Comparison of ENCODE assay signal across 10 cellular contexts in genomic region chr9:20835364-20836286, GRCh38.
A peak's percentile ranks its signal among the peaks of the same experiment; 100 is the strongest.
DNase-seq lines count a peak whose midpoint lies in the region; ATAC-seq and TF ChIP-seq lines count a peak whose summit lies in the region.
"Had no signal": no experiment of that assay in that cellular context is flagged by ENCODE, and none has a peak within 500 bp of the region (broad histone marks: within the 10 kb centered on the region; RNA-seq: fewer than 3 reads in every experiment).

No MANE protein-coding gene starts in this region.

- DNase-seq in RPMI7951 (ENCODE audit: low read depth) (peak; percentile 77), fibroblast of villous mesenchyme (ENCODE audit: low read depth) (peak; percentile 52), gastrocnemius medialis (no peak), OCI-M2 (lab: John Stamatoyannopoulos, UW; ENCODE audit: unreplicated experiment) (no peak), endothelial cell (ENCODE audit: low spot score) (no peak), GM13977 (ENCODE audit: low spot score) (no peak)
- DNase-seq: activated CD4-positive, alpha-beta memory T cell treated with anti-CD3 and anti-CD28 coated beads for 36 hours had no signal

- H3K9me3 Mint-ChIP-seq in endothelial cell (ENCODE audit: unreplicated experiment), result no peaks in the 10 kb centered on the region

- H3K4me1 Mint-ChIP-seq in endothelial cell (ENCODE audit: unreplicated experiment), result peaks cover 9% of the 10 kb centered on the region

- no peak overlapping the region for H3K4me3 Mint-ChIP-seq in endothelial cell (ENCODE audit: unreplicated experiment)
- H3K4me3 Mint-ChIP-seq: activated CD4-positive, alpha-beta memory T cell treated with anti-CD3 and anti-CD28 coated beads for 36 hours had no signal

- ATAC-seq in HG02870 (IDR thresholded peaks at IDR 0.05; ENCODE audit: unreplicated experiment) (peak; percentile 48), gastrocnemius medialis (peak; percentile 56 to 83)

- H3K9me3 ChIP-seq in gastrocnemius medialis, result no peaks in the 10 kb centered on the region
- H3K9me3 ChIP-seq: ascending aorta, suprapubic skin had no signal

- in situ Hi-C loops in gastrocnemius medialis (cut with MboI; ENCODE audit: low sequenced_read_pairs in 4 of 4), result no loop called here
- in situ Hi-C loops in GM13977 (cut with MboI; ENCODE audit: low pct_unique_long_range_greater_than_20kb, low sequenced_read_pairs, unreplicated experiment), result no loop called here

- H3K36me3 ChIP-seq in gastrocnemius medialis, result no peaks in the 10 kb centered on the region
- H3K36me3 ChIP-seq: ascending aorta, suprapubic skin had no signal

- no peaks in the 10 kb centered on the region for H3K27me3 Mint-ChIP-seq in endothelial cell (ENCODE audit: unreplicated experiment)
- H3K27me3 Mint-ChIP-seq: activated CD4-positive, alpha-beta memory T cell treated with anti-CD3 and anti-CD28 coated beads for 36 hours had no signal

- no peak overlapping the region for H3K27ac Mint-ChIP-seq in endothelial cell (ENCODE audit: unreplicated experiment)
- H3K27ac Mint-ChIP-seq: activated CD4-positive, alpha-beta memory T cell treated with anti-CD3 and anti-CD28 coated beads for 36 hours had no signal

- H3K4me1 ChIP-seq in gastrocnemius medialis, result peaks cover 20 to 23% of the 10 kb centered on the region in 2 donors
- H3K4me1 ChIP-seq: ascending aorta had no signal

- no peaks in the 10 kb centered on the region for H3K27me3 ChIP-seq in gastrocnemius medialis
- H3K27me3 ChIP-seq: ascending aorta, suprapubic skin had no signal

- intact Hi-C loops in gastrocnemius medialis (cut with DNase I; ENCODE audit: low total_unique reads), result no loop called here

- TF ChIP-seq POLR2A in gastrocnemius medialis (IDR thresholded peaks at IDR 0.05), result no peak

- no peaks in the 10 kb centered on the region for H3K36me3 Mint-ChIP-seq in endothelial cell (ENCODE audit: low read depth, unreplicated experiment)

- no peak for TF ChIP-seq CTCF in fibroblast of villous mesenchyme (IDR thresholded peaks at IDR 0.05; ENCODE audit: insufficient read depth, low read depth, low read length)
- no peak for TF ChIP-seq CTCF in gastrocnemius medialis (IDR thresholded peaks at IDR 0.05 in 4 of 5, conservative IDR thresholded peaks at IDR 0.05 in 1 of 5)
- no peak for TF ChIP-seq CTCF in endothelial cell (IDR thresholded peaks at IDR 0.05; ENCODE audit: unreplicated experiment)
- TF ChIP-seq CTCF in GM13977 (IDR thresholded peaks at IDR 0.05; ENCODE audit: extremely low read depth, insufficient read depth, missing control alignments), result no peak

- peak overlapping the region; percentile 26 to 62 (median 46) for H3K27ac ChIP-seq in gastrocnemius medialis
- H3K27ac ChIP-seq: ascending aorta, suprapubic skin had no signal

- no peak overlapping the region for H3K4me3 ChIP-seq in fibroblast of villous mesenchyme (ENCODE audit: low read depth, low read length)
- no peak overlapping the region for H3K4me3 ChIP-seq in gastrocnemius medialis
- H3K4me3 ChIP-seq: ascending aorta, suprapubic skin had no signal

Comparison
In these comparisons a context has a peak if more than half of its experiments do, and no peak if none do; other contexts are left out.
1. DNase-seq: peak in RPMI7951 (single experiment) and fibroblast of villous mesenchyme (single experiment); none in gastrocnemius medialis (0 of 2), OCI-M2 (single experiment), endothelial cell (single experiment) and GM13977 (single experiment).